In the genomic region with DNA sequence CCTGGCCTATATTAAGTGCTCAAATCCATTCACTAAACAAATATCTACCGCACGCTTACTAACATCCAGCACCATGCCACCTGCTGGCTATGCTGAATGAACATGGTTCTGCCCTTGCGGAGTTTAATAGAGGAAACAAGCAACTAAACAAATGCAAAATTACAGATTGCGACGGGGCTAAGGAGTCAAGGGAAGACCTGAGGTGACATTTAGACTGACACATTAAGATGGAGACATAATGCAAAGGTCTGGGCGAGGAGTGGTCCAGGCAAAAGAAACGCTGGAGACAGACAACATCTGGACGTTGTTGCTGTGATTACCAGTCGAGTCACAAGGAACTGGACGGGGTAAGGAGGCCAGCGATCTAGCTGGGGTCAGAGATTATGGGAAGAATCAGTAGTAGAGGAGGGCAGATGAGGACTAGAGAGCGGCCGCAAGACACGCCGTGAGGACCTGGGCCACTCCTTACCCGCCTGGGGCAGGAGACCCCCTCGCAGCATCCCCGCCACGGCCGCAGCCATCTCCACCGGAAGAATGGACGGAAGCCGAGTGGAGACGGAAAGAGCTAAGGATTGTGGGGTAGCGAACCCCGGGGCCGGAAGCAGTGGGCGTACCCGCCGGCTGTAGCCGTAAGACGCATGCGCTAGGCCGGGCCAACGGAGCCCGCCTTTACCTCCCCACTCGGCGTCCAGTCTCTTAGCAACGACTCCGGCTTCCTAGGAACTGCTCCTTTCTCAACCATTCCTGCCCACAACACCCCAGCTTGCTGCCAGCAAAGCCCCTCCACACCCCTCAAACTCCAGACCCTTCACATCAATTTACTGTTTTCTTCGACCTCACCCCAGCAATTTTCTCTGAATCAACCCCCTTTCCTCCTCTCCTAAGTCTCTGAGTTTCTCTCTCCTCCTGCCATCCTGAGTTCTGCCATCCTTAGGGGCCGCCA, we compare ENCODE assay signal across 8 cellular contexts. TPM values are rescaled to one million over a fixed set of nuclear protein-coding genes. Genes with fewer than 3 reads are reported as not detected.
DNase-seq lines count a peak whose midpoint lies in the region; ATAC-seq and TF ChIP-seq lines count a peak whose summit lies in the region.

A gene with protein sequence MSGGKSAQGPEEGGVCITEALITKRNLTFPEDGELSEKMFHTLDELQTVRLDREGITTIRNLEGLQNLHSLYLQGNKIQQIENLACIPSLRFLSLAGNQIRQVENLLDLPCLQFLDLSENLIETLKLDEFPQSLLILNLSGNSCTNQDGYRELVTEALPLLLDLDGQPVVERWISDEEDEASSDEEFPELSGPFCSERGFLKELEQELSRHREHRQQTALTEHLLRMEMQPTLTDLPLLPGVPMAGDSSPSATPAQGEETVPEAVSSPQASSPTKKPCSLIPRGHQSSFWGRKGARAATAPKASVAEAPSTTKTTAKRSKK (plus strand): TSS at position 680 of the 943 bp plus-strand sequence. CDS start 320 bp downstream, outside the sequence.
A gene (minus strand): TSS at position 551 of the 943 bp plus-strand sequence. CDS start 30 bp downstream, at position 521.

- CTCF ChIA-PET in BJ (lab: Yijun Ruan, JAX): interaction anchor here (0.8 to 3.0 kb wide), 7 partner anchors 9 to 159 kb away, joined by 3 to 17 read pairs (median 4); a partner anchor contains a TSS

- H3K4me3 ChIP-seq in BJ (ENCODE audit: low read depth, low read length): peak within 1 kb of the TSS; percentile 72

- peak; percentile 53 for TF ChIP-seq CTCF in BJ (IDR thresholded peaks at IDR 0.05; ENCODE audit: insufficient read depth, low read depth, low read length)

- no peaks in the 10 kb centered on the region for H3K27me3 ChIP-seq in BJ (ENCODE audit: control insufficient read depth, insufficient read depth, low read length)
- H3K27me3 ChIP-seq in layer of hippocampus (ENCODE audit: control insufficient read depth, insufficient read depth, low read length): no peaks in the 10 kb centered on the region

- TF ChIP-seq POLR2A in GM19193 (IDR thresholded peaks at IDR 0.05; ENCODE audit: extremely low read depth, insufficient read depth, insufficient read length): peak; percentile 97

- H3K27ac ChIP-seq in cingulate gyrus (ENCODE audit: low read depth, low read length) (peak within 1 kb of the TSS; percentile 58), layer of hippocampus (ENCODE audit: low read depth, low read length) (peak within 1 kb of the TSS; percentile 74)

- H3K36me3 ChIP-seq in BJ (ENCODE audit: control insufficient read depth, insufficient read depth, low read length): peaks cover 10% of the 10 kb centered on the region

- POLR2A ChIA-PET in BJ (lab: Charles Lee): interaction anchor here (0.6 kb wide), 3 partner anchors 8 to 130 kb away, joined by 3 to 4 read pairs (median 3); a partner anchor contains a TSS

- ATAC-seq in HG03439 (IDR thresholded peaks at IDR 0.05; ENCODE audit: unreplicated experiment): peak; percentile 70

- peak; percentile 66 for DNase-seq in BJ (ENCODE audit: low read depth)
- DNase-seq in NCI-H510A (lab: John Stamatoyannopoulos, UW): peak; percentile 96
- peak; percentile 91 for DNase-seq in activated CD4-positive, alpha-beta T cell treated with anti-CD3 and anti-CD28 coated beads for 24 hours (ENCODE audit: low read depth in 2 of 2)
- peak; percentile 87 to 90 (median 90) for DNase-seq in stimulated activated CD4-positive, alpha-beta T cell treated with anti-CD3 and anti-CD28 coated beads, Interleukin-1b, Interleukin-23, amount 100 ng/mL, for 24 hours (ENCODE audit: low read depth in 4 of 4, low spot score in 1 of 4)

RNA-seq across cellular contexts. Expression of the first gene that starts in this region (rescaled TPM):
- 0.58 and 0.80 TPM in 2 replicates for polyA plus RNA-seq in BJ (2011; rRNA removed)
- 0.52 and 0.87 TPM in 2 replicates for polyA minus RNA-seq in BJ (2011; rRNA and poly(A)+ RNA removed)

RNA-seq across cellular contexts. Expression of the second gene that starts in this region (rescaled TPM):
- polyA plus RNA-seq in BJ (2011; rRNA removed): 49.1 and 59.2 TPM in 2 replicates
- polyA minus RNA-seq in BJ (2011; rRNA and poly(A)+ RNA removed): 48.8 and 77.2 TPM in 2 replicates

Comparison
In these comparisons a context has a peak if more than half of its experiments do, and no peak if none do; other contexts are left out.
1. Peak in every context shown above with its lines: DNase-seq, ATAC-seq, H3K4me3 ChIP-seq and H3K27ac ChIP-seq.